ENCODE assay signal across 18 cellular contexts in the genomic region with DNA sequence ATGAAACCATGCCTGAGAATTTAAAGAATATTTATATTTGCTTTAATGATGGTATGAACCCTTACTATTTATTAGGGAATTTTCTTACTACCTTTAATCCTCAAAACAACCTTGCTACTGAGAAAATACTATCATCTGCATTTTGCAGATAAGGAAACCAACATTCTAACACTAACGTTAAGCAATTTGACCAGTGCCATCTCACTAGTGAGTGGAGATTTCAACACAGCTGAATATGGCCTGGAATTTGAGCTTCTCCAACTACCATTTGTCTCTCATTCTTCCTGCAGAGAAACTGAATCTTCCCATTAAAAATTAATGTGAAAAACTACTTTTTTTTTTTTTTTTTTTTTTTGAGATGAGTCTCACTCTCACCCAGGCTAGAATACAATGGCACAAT.
"Had no signal": no experiment of that assay in that cellular context is flagged by ENCODE, and none has a peak within 500 bp of the region (broad histone marks: within the 10 kb centered on the region; RNA-seq: fewer than 3 reads in every experiment).

No MANE protein-coding gene starts in this region.

- DNase-seq: colonic mucosa; cortex of kidney; dermis blood vessel endothelial cell; dorsolateral prefrontal cortex; effector CD8-positive, alpha-beta T cell; effector memory CD4-positive, alpha-beta T cell; effector memory CD8-positive, alpha-beta T cell; endodermal cell; erythroblast; esophagus squamous epithelium; foreskin fibroblast; foreskin keratinocyte; foreskin melanocyte; gastrocnemius medialis; glutamatergic neuron; head of caudate nucleus; heart left ventricle; heart right ventricle had no signal
